ENCODE assay signal across 8 cellular contexts in genomic region chr3:14142567-14143270, GRCh38. TPM values are rescaled to one million over a fixed set of nuclear protein-coding genes. Genes with fewer than 3 reads are reported as not detected.
DNase-seq lines count a peak whose midpoint lies in the region; ATAC-seq and TF ChIP-seq lines count a peak whose summit lies in the region.

No MANE protein-coding gene starts in this region.

- no peaks in the 10 kb centered on the region for H3K27me3 ChIP-seq in HL-60 (ENCODE audit: insufficient read depth, poor library complexity, severe bottlenecking)
- no peaks in the 10 kb centered on the region for H3K27me3 ChIP-seq in esophagus (ENCODE audit: control insufficient read depth in 1 of 2, insufficient read depth in 2 of 2, low read length in 2 of 2)
- H3K27me3 ChIP-seq in SJCRH30 = no peaks in the 10 kb centered on the region

- H3K27ac ChIP-seq in HL-60 (replicated peaks) = peak overlapping the region; percentile 94
- peak overlapping the region; percentile 67 to 74 for H3K27ac ChIP-seq in esophagus (ENCODE audit: low read depth in 2 of 2, low read length in 1 of 2)
- no peak overlapping the region for H3K27ac ChIP-seq in SJCRH30

- no peak overlapping the region for H3K4me3 Mint-ChIP-seq in activated CD8-positive, alpha-beta T cell treated with anti-CD3 and anti-CD28 coated beads, Interleukin-2, amount 10 ng/mL, durations not matched to agents 7 days and 5 days

- peak overlapping the region; percentile 83 for H3K27ac Mint-ChIP-seq in activated CD8-positive, alpha-beta T cell treated with anti-CD3 and anti-CD28 coated beads, Interleukin-2, amount 10 ng/mL, durations not matched to agents 7 days and 5 days

- H3K36me3 ChIP-seq in esophagus (ENCODE audit: control insufficient read depth in 2 of 2, insufficient read depth in 2 of 2, low read length in 1 of 2) = peaks cover 8 to 56% of the 10 kb centered on the region in 2 donors
- H3K36me3 ChIP-seq in SJCRH30 = peaks cover 9% of the 10 kb centered on the region

- no peaks in the 10 kb centered on the region for H3K27me3 Mint-ChIP-seq in activated CD8-positive, alpha-beta T cell treated with anti-CD3 and anti-CD28 coated beads, Interleukin-2, amount 10 ng/mL, durations not matched to agents 7 days and 5 days (ENCODE audit: low read depth)

- POLR2A ChIA-PET in activated CD8-positive, alpha-beta T cell treated with anti-CD3 and anti-CD28 coated beads, Interleukin-2, amount 10 ng/mL, durations not matched to agents 7 days and 5 days (lab: Charles Lee) = interaction anchor here (2.3 to 5.9 kb wide), 3 partner anchors 10 to 36 kb away, joined by 5 to 55 read pairs (median 16); partner anchors contain the start of genes CHCHD4, LSM3, TMEM43 and XPC

- H3K9me3 Mint-ChIP-seq in activated CD8-positive, alpha-beta T cell treated with anti-CD3 and anti-CD28 coated beads, Interleukin-2, amount 10 ng/mL, durations not matched to agents 7 days and 5 days (ENCODE audit: insufficient read depth) = no peaks in the 10 kb centered on the region

- peak; percentile 28 for ATAC-seq in activated CD8-positive, alpha-beta T cell treated with anti-CD3 and anti-CD28 coated beads, Interleukin-2, amount 10 ng/mL, durations not matched to agents 7 days and 5 days
- ATAC-seq in GM19351 (IDR thresholded peaks at IDR 0.05; ENCODE audit: unreplicated experiment) = no peak

- DNase-seq in HL-60 (ENCODE audit: low read depth in 1 of 2, low spot score in 1 of 2) = no peak
- no peak for DNase-seq in activated CD8-positive, alpha-beta T cell treated with anti-CD3 and anti-CD28 coated beads, Interleukin-2, amount 10 ng/mL, durations not matched to agents 7 days and 5 days
- peak; percentile 54 for DNase-seq in stimulated activated CD4-positive, alpha-beta T cell treated with anti-CD3 and anti-CD28 coated beads, Interleukin-4, amount 100 ng/mL, for 24 hours
- no peak for DNase-seq in epidermal melanocyte (ENCODE audit: insufficient read length, low spot score)
- DNase-seq in kidney glomerular epithelial cell (lab: John Stamatoyannopoulos, UW) = no peak
- no peak for DNase-seq in SJCRH30

- WGBS in esophagus, 2 donors = 38 to 52% methylated on average over 8 of the region's 8 CpGs

- H3K36me3 Mint-ChIP-seq in activated CD8-positive, alpha-beta T cell treated with anti-CD3 and anti-CD28 coated beads, Interleukin-2, amount 10 ng/mL, durations not matched to agents 7 days and 5 days (ENCODE audit: low read depth) = peaks cover 41% of the 10 kb centered on the region

- no peaks in the 10 kb centered on the region for H3K9me3 ChIP-seq in esophagus (ENCODE audit: control insufficient read depth in 2 of 2, insufficient read depth in 1 of 2, low read depth in 1 of 2, low read length in 1 of 2)
- no peaks in the 10 kb centered on the region for H3K9me3 ChIP-seq in SJCRH30 (replicated peaks)

- H3K4me1 ChIP-seq in esophagus (ENCODE audit: control insufficient read depth in 2 of 2, insufficient read depth in 2 of 2, low read length in 1 of 2) (peaks cover 2 to 9% of the 10 kb centered on the region in 2 donors), SJCRH30 (peaks cover 28% of the 10 kb centered on the region)

- no peak overlapping the region for H3K4me3 ChIP-seq in HL-60 (replicated peaks; ENCODE audit: insufficient read depth, low read length)
- no peak overlapping the region for H3K4me3 ChIP-seq in esophagus (ENCODE audit: low read depth in 1 of 2, low read length in 2 of 2)
- H3K4me3 ChIP-seq in SJCRH30 = no peak overlapping the region

- H3K4me1 Mint-ChIP-seq in activated CD8-positive, alpha-beta T cell treated with anti-CD3 and anti-CD28 coated beads, Interleukin-2, amount 10 ng/mL, durations not matched to agents 7 days and 5 days (ENCODE audit: low read depth) = peaks cover 36% of the 10 kb centered on the region

- CTCF ChIA-PET in activated CD8-positive, alpha-beta T cell treated with anti-CD3 and anti-CD28 coated beads, Interleukin-2, amount 10 ng/mL, durations not matched to agents 7 days and 5 days (lab: Charles Lee) = interaction anchor here (1.0 to 3.5 kb wide), 4 partner anchors 15 to 246 kb away, joined by 3 to 17 read pairs (median 7); partner anchors contain the start of genes CHCHD4, LSM3, TMEM43 and XPC

- no peak for TF ChIP-seq CTCF in HL-60 (IDR thresholded peaks at IDR 0.05; ENCODE audit: insufficient read depth, low read length)

RNA-seq across cellular contexts. Expression of gene TMEM43, which starts 17.9 kb away (rescaled TPM):
- 10 to 100 TPM; 27.9 to 28.8 TPM for total RNA-seq in activated CD8-positive, alpha-beta T cell treated with anti-CD3 and anti-CD28 coated beads, Interleukin-2, amount 10 ng/mL, durations not matched to agents 7 days and 5 days
- polyA plus RNA-seq in esophagus = 10 to 100 TPM; 41.4 to 45.6 TPM
- total RNA-seq in SJCRH30 (2014; rRNA removed; shearing (Covaris generic)) = 66.4 and 68.7 TPM in 2 replicates

RNA-seq across cellular contexts. Expression of gene CHCHD4, which starts 18.0 kb away (rescaled TPM):
- total RNA-seq in activated CD8-positive, alpha-beta T cell treated with anti-CD3 and anti-CD28 coated beads, Interleukin-2, amount 10 ng/mL, durations not matched to agents 7 days and 5 days = 10 to 100 TPM; 17.3 to 18.1 TPM
- 10 to 100 TPM in 1 of 2 donors, 1 to 10 TPM in 1; 6.5 to 14.9 TPM for polyA plus RNA-seq in esophagus
- total RNA-seq in SJCRH30 (2014; rRNA removed; shearing (Covaris generic)) = 22.5 and 27.0 TPM in 2 replicates

RNA-seq across cellular contexts. Expression of gene XPC, which starts 35.7 kb away (rescaled TPM):
- total RNA-seq in activated CD8-positive, alpha-beta T cell treated with anti-CD3 and anti-CD28 coated beads, Interleukin-2, amount 10 ng/mL, durations not matched to agents 7 days and 5 days = 10 to 100 TPM; 29.4 to 31.6 TPM
- polyA plus RNA-seq in esophagus = 10 to 100 TPM; 12.1 to 12.6 TPM
- 16.3 and 21.0 TPM in 2 replicates for total RNA-seq in SJCRH30 (2014; rRNA removed; shearing (Covaris generic))

RNA-seq across cellular contexts. Expression of gene LSM3, which starts 35.9 kb away (rescaled TPM):
- total RNA-seq in activated CD8-positive, alpha-beta T cell treated with anti-CD3 and anti-CD28 coated beads, Interleukin-2, amount 10 ng/mL, durations not matched to agents 7 days and 5 days = 10 to 100 TPM; 19.2 to 20.2 TPM
- 10 to 100 TPM in 1 of 2 donors, 1 to 10 TPM in 1; 5.3 to 10.8 TPM for polyA plus RNA-seq in esophagus
- total RNA-seq in SJCRH30 (2014; rRNA removed; shearing (Covaris generic)) = 26.9 and 27.5 TPM in 2 replicates
